ENCODE assay signal across 1 cellular context in the genomic region with DNA sequence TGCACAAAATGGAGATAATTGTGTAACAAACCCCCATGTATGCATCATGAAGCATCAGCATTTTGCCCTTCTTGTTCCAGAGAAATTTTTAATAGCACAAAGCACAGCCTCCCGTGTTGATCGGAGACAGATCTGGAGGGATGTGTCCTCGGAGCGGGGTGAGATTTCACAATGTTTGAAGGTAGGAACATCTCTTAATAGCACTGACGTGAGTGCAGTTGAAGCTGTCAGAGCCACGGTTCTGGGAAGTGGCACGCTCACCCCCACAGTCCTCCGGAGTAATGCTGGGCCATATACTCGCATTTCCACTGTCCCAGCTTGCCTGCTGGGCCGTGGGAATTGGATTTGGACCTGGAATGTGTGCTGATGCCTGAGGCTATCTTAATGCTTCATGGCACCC.
TF ChIP-seq lines count a peak whose summit lies in the region.

No MANE protein-coding gene starts in this region.

TF ChIP-seq in GM23338, 12 proteins besides CTCF, POLR2A, EP300 and RAD21 (continued from another document):
- TF ChIP-seq, protein P1, sequence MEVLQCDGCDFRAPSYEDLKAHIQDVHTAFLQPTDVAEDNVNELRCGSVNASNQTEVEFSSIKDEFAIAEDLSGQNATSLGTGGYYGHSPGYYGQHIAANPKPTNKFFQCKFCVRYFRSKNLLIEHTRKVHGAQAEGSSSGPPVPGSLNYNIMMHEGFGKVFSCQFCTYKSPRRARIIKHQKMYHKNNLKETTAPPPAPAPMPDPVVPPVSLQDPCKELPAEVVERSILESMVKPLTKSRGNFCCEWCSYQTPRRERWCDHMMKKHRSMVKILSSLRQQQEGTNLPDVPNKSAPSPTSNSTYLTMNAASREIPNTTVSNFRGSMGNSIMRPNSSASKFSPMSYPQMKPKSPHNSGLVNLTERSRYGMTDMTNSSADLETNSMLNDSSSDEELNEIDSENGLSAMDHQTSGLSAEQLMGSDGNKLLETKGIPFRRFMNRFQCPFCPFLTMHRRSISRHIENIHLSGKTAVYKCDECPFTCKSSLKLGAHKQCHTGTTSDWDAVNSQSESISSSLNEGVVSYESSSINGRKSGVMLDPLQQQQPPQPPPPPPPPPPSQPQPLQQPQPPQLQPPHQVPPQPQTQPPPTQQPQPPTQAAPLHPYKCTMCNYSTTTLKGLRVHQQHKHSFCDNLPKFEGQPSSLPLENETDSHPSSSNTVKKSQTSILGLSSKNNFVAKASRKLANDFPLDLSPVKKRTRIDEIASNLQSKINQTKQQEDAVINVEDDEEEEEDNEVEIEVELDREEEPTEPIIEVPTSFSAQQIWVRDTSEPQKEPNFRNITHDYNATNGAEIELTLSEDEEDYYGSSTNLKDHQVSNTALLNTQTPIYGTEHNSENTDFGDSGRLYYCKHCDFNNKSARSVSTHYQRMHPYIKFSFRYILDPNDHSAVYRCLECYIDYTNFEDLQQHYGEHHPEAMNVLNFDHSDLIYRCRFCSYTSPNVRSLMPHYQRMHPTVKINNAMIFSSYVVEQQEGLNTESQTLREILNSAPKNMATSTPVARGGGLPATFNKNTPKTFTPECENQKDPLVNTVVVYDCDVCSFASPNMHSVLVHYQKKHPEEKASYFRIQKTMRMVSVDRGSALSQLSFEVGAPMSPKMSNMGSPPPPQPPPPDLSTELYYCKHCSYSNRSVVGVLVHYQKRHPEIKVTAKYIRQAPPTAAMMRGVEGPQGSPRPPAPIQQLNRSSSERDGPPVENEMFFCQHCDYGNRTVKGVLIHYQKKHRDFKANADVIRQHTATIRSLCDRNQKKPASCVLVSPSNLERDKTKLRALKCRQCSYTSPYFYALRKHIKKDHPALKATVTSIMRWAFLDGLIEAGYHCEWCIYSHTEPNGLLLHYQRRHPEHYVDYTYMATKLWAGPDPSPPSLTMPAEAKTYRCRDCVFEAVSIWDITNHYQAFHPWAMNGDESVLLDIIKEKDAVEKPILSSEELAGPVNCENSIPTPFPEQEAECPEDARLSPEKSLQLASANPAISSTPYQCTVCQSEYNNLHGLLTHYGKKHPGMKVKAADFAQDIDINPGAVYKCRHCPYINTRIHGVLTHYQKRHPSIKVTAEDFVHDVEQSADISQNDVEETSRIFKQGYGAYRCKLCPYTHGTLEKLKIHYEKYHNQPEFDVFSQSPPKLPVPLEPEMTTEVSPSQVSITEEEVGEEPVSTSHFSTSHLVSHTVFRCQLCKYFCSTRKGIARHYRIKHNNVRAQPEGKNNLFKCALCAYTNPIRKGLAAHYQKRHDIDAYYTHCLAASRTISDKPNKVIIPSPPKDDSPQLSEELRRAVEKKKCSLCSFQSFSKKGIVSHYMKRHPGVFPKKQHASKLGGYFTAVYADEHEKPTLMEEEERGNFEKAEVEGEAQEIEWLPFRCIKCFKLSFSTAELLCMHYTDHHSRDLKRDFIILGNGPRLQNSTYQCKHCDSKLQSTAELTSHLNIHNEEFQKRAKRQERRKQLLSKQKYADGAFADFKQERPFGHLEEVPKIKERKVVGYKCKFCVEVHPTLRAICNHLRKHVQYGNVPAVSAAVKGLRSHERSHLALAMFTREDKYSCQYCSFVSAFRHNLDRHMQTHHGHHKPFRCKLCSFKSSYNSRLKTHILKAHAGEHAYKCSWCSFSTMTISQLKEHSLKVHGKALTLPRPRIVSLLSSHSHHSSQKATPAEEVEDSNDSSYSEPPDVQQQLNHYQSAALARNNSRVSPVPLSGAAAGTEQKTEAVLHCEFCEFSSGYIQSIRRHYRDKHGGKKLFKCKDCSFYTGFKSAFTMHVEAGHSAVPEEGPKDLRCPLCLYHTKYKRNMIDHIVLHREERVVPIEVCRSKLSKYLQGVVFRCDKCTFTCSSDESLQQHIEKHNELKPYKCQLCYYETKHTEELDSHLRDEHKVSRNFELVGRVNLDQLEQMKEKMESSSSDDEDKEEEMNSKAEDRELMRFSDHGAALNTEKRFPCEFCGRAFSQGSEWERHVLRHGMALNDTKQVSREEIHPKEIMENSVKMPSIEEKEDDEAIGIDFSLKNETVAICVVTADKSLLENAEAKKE (CRISPR knock-in tag; IDR thresholded peaks at IDR 0.05), result no peak
- no peak for TF ChIP-seq STAT1 (IDR thresholded peaks at IDR 0.05; ENCODE audit: unreplicated experiment)
- TF ChIP-seq, protein P2, sequence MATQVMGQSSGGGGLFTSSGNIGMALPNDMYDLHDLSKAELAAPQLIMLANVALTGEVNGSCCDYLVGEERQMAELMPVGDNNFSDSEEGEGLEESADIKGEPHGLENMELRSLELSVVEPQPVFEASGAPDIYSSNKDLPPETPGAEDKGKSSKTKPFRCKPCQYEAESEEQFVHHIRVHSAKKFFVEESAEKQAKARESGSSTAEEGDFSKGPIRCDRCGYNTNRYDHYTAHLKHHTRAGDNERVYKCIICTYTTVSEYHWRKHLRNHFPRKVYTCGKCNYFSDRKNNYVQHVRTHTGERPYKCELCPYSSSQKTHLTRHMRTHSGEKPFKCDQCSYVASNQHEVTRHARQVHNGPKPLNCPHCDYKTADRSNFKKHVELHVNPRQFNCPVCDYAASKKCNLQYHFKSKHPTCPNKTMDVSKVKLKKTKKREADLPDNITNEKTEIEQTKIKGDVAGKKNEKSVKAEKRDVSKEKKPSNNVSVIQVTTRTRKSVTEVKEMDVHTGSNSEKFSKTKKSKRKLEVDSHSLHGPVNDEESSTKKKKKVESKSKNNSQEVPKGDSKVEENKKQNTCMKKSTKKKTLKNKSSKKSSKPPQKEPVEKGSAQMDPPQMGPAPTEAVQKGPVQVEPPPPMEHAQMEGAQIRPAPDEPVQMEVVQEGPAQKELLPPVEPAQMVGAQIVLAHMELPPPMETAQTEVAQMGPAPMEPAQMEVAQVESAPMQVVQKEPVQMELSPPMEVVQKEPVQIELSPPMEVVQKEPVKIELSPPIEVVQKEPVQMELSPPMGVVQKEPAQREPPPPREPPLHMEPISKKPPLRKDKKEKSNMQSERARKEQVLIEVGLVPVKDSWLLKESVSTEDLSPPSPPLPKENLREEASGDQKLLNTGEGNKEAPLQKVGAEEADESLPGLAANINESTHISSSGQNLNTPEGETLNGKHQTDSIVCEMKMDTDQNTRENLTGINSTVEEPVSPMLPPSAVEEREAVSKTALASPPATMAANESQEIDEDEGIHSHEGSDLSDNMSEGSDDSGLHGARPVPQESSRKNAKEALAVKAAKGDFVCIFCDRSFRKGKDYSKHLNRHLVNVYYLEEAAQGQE (IDR thresholded peaks at IDR 0.05; ENCODE audit: unreplicated experiment), result no peak
- TF ChIP-seq, protein P3, sequence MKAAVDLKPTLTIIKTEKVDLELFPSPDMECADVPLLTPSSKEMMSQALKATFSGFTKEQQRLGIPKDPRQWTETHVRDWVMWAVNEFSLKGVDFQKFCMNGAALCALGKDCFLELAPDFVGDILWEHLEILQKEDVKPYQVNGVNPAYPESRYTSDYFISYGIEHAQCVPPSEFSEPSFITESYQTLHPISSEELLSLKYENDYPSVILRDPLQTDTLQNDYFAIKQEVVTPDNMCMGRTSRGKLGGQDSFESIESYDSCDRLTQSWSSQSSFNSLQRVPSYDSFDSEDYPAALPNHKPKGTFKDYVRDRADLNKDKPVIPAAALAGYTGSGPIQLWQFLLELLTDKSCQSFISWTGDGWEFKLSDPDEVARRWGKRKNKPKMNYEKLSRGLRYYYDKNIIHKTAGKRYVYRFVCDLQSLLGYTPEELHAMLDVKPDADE (IDR thresholded peaks at IDR 0.05), result no peak
- no peak for TF ChIP-seq ZNF114 (CRISPR knock-in tag; IDR thresholded peaks at IDR 0.05)
- TF ChIP-seq EZH2 (IDR thresholded peaks at IDR 0.05; ENCODE audit: low read depth, unreplicated experiment), result no peak
- no peak for TF ChIP-seq EZH2phosphoT487 (IDR thresholded peaks at IDR 0.05; ENCODE audit: unreplicated experiment)
